ENCODE assay signal across 24 cellular contexts in the genomic region with DNA sequence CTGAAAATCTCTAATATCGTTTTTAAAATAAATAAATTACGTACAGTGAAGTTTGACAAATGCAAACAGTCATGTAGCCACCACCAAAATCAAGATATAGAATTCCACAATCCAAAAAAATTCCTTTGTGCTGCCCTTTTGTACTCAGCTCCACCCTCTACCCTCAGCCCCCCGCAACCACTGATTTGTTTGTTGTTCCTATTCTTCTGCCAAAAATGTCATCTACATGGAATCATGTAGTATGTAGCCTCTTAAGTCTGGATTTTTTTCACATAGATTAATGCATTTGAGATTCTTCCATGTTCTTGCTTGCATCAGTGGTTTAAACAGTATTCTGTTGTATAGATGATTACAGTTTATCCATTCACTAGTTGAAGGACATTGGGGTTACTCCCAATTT. TPM values are rescaled to one million over a fixed set of nuclear protein-coding genes. Genes with fewer than 3 reads are reported as not detected.
DNase-seq lines count a peak whose midpoint lies in the region; ATAC-seq, FAIRE-seq and TF ChIP-seq lines count a peak whose summit lies in the region.
"Had no signal": no experiment of that assay in that cellular context is flagged by ENCODE, and none has a peak within 500 bp of the region (broad histone marks: within the 10 kb centered on the region; RNA-seq: fewer than 3 reads in every experiment).

No MANE protein-coding gene starts in this region.

- POLR2A ChIA-PET in MCF 10A (lab: Yijun Ruan, JAX), result interaction anchor here (1.8 kb wide), 1 partner anchor 31 kb away, joined by 7 read pairs; no protein-coding TSS in a partner anchor

- no peak for TF ChIP-seq CTCF in MCF 10A (IDR thresholded peaks at IDR 0.05; ENCODE audit: unreplicated experiment)
- TF ChIP-seq CTCF in breast epithelium (IDR thresholded peaks at IDR 0.05), result no peak
- no peak for TF ChIP-seq CTCF in bronchial epithelial cell (IDR thresholded peaks at IDR 0.05; ENCODE audit: insufficient read depth, low read length, severe bottlenecking)
- no peak for TF ChIP-seq CTCF in prostate gland (IDR thresholded peaks at IDR 0.05)
- TF ChIP-seq CTCF in omental fat pad (IDR thresholded peaks at IDR 0.05), result no peak
- TF ChIP-seq CTCF in mesothelial cell of epicardium (IDR thresholded peaks at IDR 0.05; ENCODE audit: unreplicated experiment), result no peak

- TF ChIP-seq POLR2A in breast epithelium (IDR thresholded peaks at IDR 0.05), result no peak
- TF ChIP-seq POLR2A in prostate gland (IDR thresholded peaks at IDR 0.05), result no peak

- H3K9me3 ChIP-seq in breast epithelium (no peaks in the 10 kb centered on the region), prostate gland (no peaks in the 10 kb centered on the region)
- H3K9me3 ChIP-seq: BLaER1, SJSA1 had no signal

- DNase-seq in MCF 10A (ENCODE audit: unreplicated experiment) (peak; percentile 25), breast epithelium (ENCODE audit: low spot score in 2 of 2) (no peak), bronchial epithelial cell (ENCODE audit: low read depth) (peak; percentile 51), fibroblast of peridontal ligament (ENCODE audit: extremely low read depth) (peak; percentile 23), prostate gland (ENCODE audit: low spot score) (peak; percentile 75), NCI-H1436 treated with DMSO at 0.1 percent for 48 hours (lab: John Stamatoyannopoulos, UW) (no peak), omental fat pad (ENCODE audit: low spot score) (no peak), mesothelial cell of epicardium (ENCODE audit: low spot score in 2 of 2, unreplicated experiment in 2 of 2) (no peak)
- DNase-seq: CD4-positive, CD25-positive, alpha-beta regulatory T cell; KG1; MM.1S; NCI-H1694 treated with DMSO at 0.1 percent for 48 hours; NCI-H2171; NCI-H226; NCI-H524; NCI-H774; Right ventricle myocardium superior; RPMI8226 had no signal

- ATAC-seq in omental fat pad (ENCODE audit: low FRiP score), result no peak

- 24% methylated on average over 3 of the region's 3 CpGs for WGBS in prostate gland

- H3K27me3 ChIP-seq in breast epithelium (no peaks in the 10 kb centered on the region), bronchial epithelial cell (ENCODE audit: control insufficient read depth, insufficient read depth, low read length) (no peaks in the 10 kb centered on the region), prostate gland (replicated peaks; ENCODE audit: insufficient read depth) (no peaks in the 10 kb centered on the region)
- H3K27me3 ChIP-seq: BLaER1, SJSA1 had no signal

- no peaks in the 10 kb centered on the region for H3K36me3 Mint-ChIP-seq in MCF 10A (ENCODE audit: insufficient read depth, unreplicated experiment)
- H3K36me3 Mint-ChIP-seq in mesothelial cell of epicardium, result no peaks in the 10 kb centered on the region

- no peak for FAIRE-seq in bronchial epithelial cell (lab: Jason Lieb, UNC)
- FAIRE-seq: D721Med, GM18507, H54, HTR-8/SVneo had no signal

- H3K9me3 Mint-ChIP-seq in MCF 10A (ENCODE audit: unreplicated experiment) (no peaks in the 10 kb centered on the region), mesothelial cell of epicardium (no peaks in the 10 kb centered on the region)

- H3K36me3 ChIP-seq in breast epithelium (no peaks in the 10 kb centered on the region), bronchial epithelial cell (ENCODE audit: control insufficient read depth, insufficient read depth, low read length) (no peaks in the 10 kb centered on the region), prostate gland (no peaks in the 10 kb centered on the region)
- H3K36me3 ChIP-seq: BLaER1, SJSA1 had no signal

- H3K27me3 Mint-ChIP-seq in MCF 10A (ENCODE audit: insufficient read depth, unreplicated experiment) (no peaks in the 10 kb centered on the region), mesothelial cell of epicardium (ENCODE audit: low read depth) (no peaks in the 10 kb centered on the region)

- H3K27ac ChIP-seq in breast epithelium, result no peak overlapping the region
- no peak overlapping the region for H3K27ac ChIP-seq in prostate gland
- H3K27ac ChIP-seq: BLaER1, SJSA1 had no signal

- no TSS peak for BruUV-seq in MCF 10A (replicated peaks; lab: Mats Ljungman, UMichigan)

- H3K27ac Mint-ChIP-seq in MCF 10A (ENCODE audit: low read depth, unreplicated experiment), result no peak overlapping the region
- H3K27ac Mint-ChIP-seq in mesothelial cell of epicardium, result no peak overlapping the region
- H3K27ac Mint-ChIP-seq: CD4-positive, CD25-positive, alpha-beta regulatory T cell had no signal

- H3K4me3 ChIP-seq in breast epithelium, result no peak overlapping the region
- H3K4me3 ChIP-seq in bronchial epithelial cell (ENCODE audit: low read depth, low read length), result no peak overlapping the region
- H3K4me3 ChIP-seq in prostate gland, result no peak overlapping the region
- H3K4me3 ChIP-seq: BLaER1, SJSA1 had no signal

- intact Hi-C loops in MCF 10A (cut with micrococcal nuclease) (no loop called here), breast epithelium (cut with DNase I; ENCODE audit: low total_unique reads) (no loop called here), prostate gland (cut with DNase I) (no loop called here)

- no peak overlapping the region for H3K4me3 Mint-ChIP-seq in MCF 10A (ENCODE audit: unreplicated experiment)
- no peak overlapping the region for H3K4me3 Mint-ChIP-seq in mesothelial cell of epicardium
- H3K4me3 Mint-ChIP-seq: CD4-positive, CD25-positive, alpha-beta regulatory T cell had no signal

- H3K4me1 ChIP-seq in breast epithelium (no peaks in the 10 kb centered on the region), prostate gland (replicated peaks) (no peaks in the 10 kb centered on the region)

- CTCF ChIA-PET in MCF 10A (lab: Yijun Ruan, JAX), result no interaction called here

- peaks cover 5% of the 10 kb centered on the region for H3K4me1 Mint-ChIP-seq in MCF 10A (ENCODE audit: insufficient read depth, unreplicated experiment)
- peaks cover 12% of the 10 kb centered on the region for H3K4me1 Mint-ChIP-seq in mesothelial cell of epicardium
- H3K4me1 Mint-ChIP-seq: CD4-positive, CD25-positive, alpha-beta regulatory T cell had no signal

RNA-seq across cellular contexts. Expression of gene REPS1, which starts 8.5 kb away (rescaled TPM):
- total RNA-seq in MCF 10A (2022) (54.8 and 65.3 TPM in 2 replicates), breast epithelium (10 to 100 TPM; 40.5 to 79.9 (median 66.5) TPM), bronchial epithelial cell (31.1 and 38.3 TPM in 2 replicates), prostate gland (10 to 100 TPM; 38.6 to 97.1 TPM), omental fat pad (10 to 100 TPM; 25.2 to 46.0 (median 35.9) TPM), mesothelial cell of epicardium (85.6 to 95.4 TPM (median 89.4 TPM) in 3 replicates)

RNA-seq across cellular contexts. Expression of gene ABRACL, which starts 32.0 kb away (rescaled TPM):
- 24.0 and 36.8 TPM in 2 replicates for total RNA-seq in MCF 10A (2022)
- 10 to 100 TPM; 10.9 to 26.9 (median 17.4) TPM for total RNA-seq in breast epithelium
- total RNA-seq in bronchial epithelial cell, result 39.2 and 43.4 TPM in 2 replicates
- 10 to 100 TPM; 13.0 to 52.8 TPM for total RNA-seq in prostate gland
- total RNA-seq in omental fat pad, result 10 to 100 TPM in 3 of 4 donors, 1 to 10 TPM in 1; 6.1 to 20.8 (median 17.3) TPM
- 60.6 to 63.0 TPM (median 60.9 TPM) in 3 replicates for total RNA-seq in mesothelial cell of epicardium

Comparison
In these comparisons a context has a peak if more than half of its experiments do, and no peak if none do; other contexts are left out.
1. DNase-seq: peak in MCF 10A (single experiment), bronchial epithelial cell (single experiment), fibroblast of peridontal ligament (single experiment) and prostate gland (single experiment); none in breast epithelium (0 of 2), NCI-H1436 treated with DMSO at 0.1 percent for 48 hours (single experiment), omental fat pad (single experiment) and mesothelial cell of epicardium (0 of 2).